ENCODE assay signal across 17 cellular contexts in the genomic region with DNA sequence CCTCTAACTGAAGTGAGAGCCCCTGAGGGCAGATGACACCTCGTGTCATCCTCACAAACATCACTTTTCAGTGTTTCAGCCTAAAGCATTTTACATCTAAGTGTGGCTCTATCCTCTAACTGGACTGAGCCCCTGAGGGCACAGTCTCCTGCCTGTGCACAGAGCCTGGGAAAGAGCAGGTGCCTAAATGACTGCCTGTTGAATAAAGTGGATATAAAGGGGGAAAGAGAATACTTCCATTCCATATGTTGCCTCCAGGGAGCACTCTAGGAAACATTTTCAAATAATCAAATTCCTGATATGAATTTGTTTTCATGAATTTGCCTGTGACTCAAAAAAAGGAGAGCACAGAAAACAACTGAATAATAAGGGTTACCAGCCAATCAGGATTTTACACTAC. TPM values are rescaled to one million over a fixed set of nuclear protein-coding genes. Genes with fewer than 3 reads are reported as not detected.
DNase-seq lines count a peak whose midpoint lies in the region; ATAC-seq and TF ChIP-seq lines count a peak whose summit lies in the region.
"Had no signal": no experiment of that assay in that cellular context is flagged by ENCODE, and none has a peak within 500 bp of the region (broad histone marks: within the 10 kb centered on the region; RNA-seq: fewer than 3 reads in every experiment).

No MANE protein-coding gene starts in this region.

- H3K9ac ChIP-seq in HCT116 (ENCODE audit: low read length): no peak overlapping the region

- no peaks in the 10 kb centered on the region for H4K20me1 ChIP-seq in HCT116 (ENCODE audit: insufficient read depth)

- no peaks in the 10 kb centered on the region for H3K9me2 ChIP-seq in HCT116 (ENCODE audit: insufficient read depth)

- H3K79me2 ChIP-seq in HCT116 (ENCODE audit: insufficient read depth, low read length): no peaks in the 10 kb centered on the region

- RAD21 ChIA-PET in HCT116 (lab: Charles Lee; ENCODE audit: low non-redundant PET in 1 of 2, low total read pairs in 2 of 2, uncharacterized antibody in 2 of 2, unreplicated experiment in 2 of 2): no interaction called here

- H3K27me3 ChIP-seq in HCT116 (ENCODE audit: insufficient read depth, low read length) (no peaks in the 10 kb centered on the region), RWPE2 (ENCODE audit: insufficient read depth, poor library complexity, severe bottlenecking) (no peaks in the 10 kb centered on the region)

- H2AFZ ChIP-seq in HCT116 (ENCODE audit: low read depth, low read length, poor library complexity, severe bottlenecking): no peak overlapping the region

- BruUV-seq in HCT116 (replicated peaks; lab: Mats Ljungman, UMichigan): no TSS peak

- H3K4me3 ChIP-seq in HCT116 (replicated peaks in 1 of 2; ENCODE audit: low read depth in 1 of 2, low read length in 2 of 2) (no peak overlapping the region), RWPE2 (ENCODE audit: severe bottlenecking) (no peak overlapping the region)

- peak; percentile 3 for DNase-seq in NCI-H345 (lab: John Stamatoyannopoulos, UW)
- DNase-seq in NCI-H345 treated with DMSO at 0.1 percent for 48 hours (lab: John Stamatoyannopoulos, UW; ENCODE audit: unreplicated experiment): no peak
- DNase-seq in HCT116 (ENCODE audit: low read depth, low spot score): no peak
- DNase-seq in RWPE2 (ENCODE audit: low spot score): no peak
- DNase-seq in kidney tubule cell (ENCODE audit: low spot score): peak; percentile 8
- DNase-seq in cortex of kidney (lab: John Stamatoyannopoulos, UW): no peak
- DNase-seq in activated T-cell treated with anti-CD3 and anti-CD28 coated beads, Interleukin-2, amount 50 U/mL, for 48 hours: no peak
- DNase-seq: activated CD4-positive, alpha-beta memory T cell treated with anti-CD3 and anti-CD28 coated beads for 36 hours; activated effector memory CD4-positive, alpha-beta T cell treated with Interleukin-2 at 50 U/mL for 16 hours; aorta; NCI-H446 treated with DMSO at 0.1 percent for 48 hours; Right ventricle myocardium superior; stimulated activated CD4-positive, alpha-beta T cell treated with anti-CD3 and anti-CD28 coated beads, Interleukin-15, amount 100 ng/mL, for 24 hours; T1000 had no signal

- TF ChIP-seq CTCF in HCT116 (IDR thresholded peaks at IDR 0.05 in 2 of 3, conservative IDR thresholded peaks at IDR 0.05 in 1 of 3; ENCODE audit: borderline replicate concordance in 1 of 3, insufficient read depth in 1 of 3, low read depth in 2 of 3, low read length in 2 of 3): peak in 2 of 3 experiments; percentile 24 to 29; a peak in 2 of 6 replicates
- peak; percentile 7 for TF ChIP-seq CTCF in RWPE2 (IDR thresholded peaks at IDR 0.05; ENCODE audit: poor library complexity, severe bottlenecking)

- no peaks in the 10 kb centered on the region for H3K4me1 ChIP-seq in HCT116 (ENCODE audit: control insufficient read depth in 1 of 2, insufficient read depth in 2 of 2, low read length in 2 of 2)
- no peaks in the 10 kb centered on the region for H3K4me1 ChIP-seq in RWPE2 (ENCODE audit: insufficient read depth, poor library complexity, severe bottlenecking)

- ATAC-seq in HCT116 (peak; percentile 79), RWPE2 (ENCODE audit: low read depth) (no peak), GM19023 (IDR thresholded peaks at IDR 0.05; ENCODE audit: unreplicated experiment) (no peak)
- ATAC-seq: esophagus mucosa had no signal

- no peak for TF ChIP-seq POLR2A in HCT116 (IDR thresholded peaks at IDR 0.05; ENCODE audit: borderline replicate concordance, extremely low read depth, insufficient read depth, insufficient read length)

- POLR2A ChIA-PET in HCT116 (lab: Charles Lee): no interaction called here

- no peak for TF ChIP-seq RAD21 in HCT116 (IDR thresholded peaks at IDR 0.05; ENCODE audit: low read depth)

- no peak overlapping the region for H3K4me2 ChIP-seq in HCT116 (ENCODE audit: low read length)

- no peak overlapping the region for H3K27ac ChIP-seq in HCT116 (ENCODE audit: low read depth, low read length)
- H3K27ac ChIP-seq in RWPE2 (ENCODE audit: poor library complexity, severe bottlenecking): no peak overlapping the region

- intact Hi-C loops in HCT116 (cut with micrococcal nuclease): loop anchor here (2.0 kb wide), 1 partner anchor 101 kb away; no protein-coding TSS in a partner anchor

- CTCF ChIA-PET in HCT116 (lab: Charles Lee): no interaction called here

- H3K36me3 ChIP-seq in HCT116 (ENCODE audit: control insufficient read depth in 1 of 2, insufficient read depth in 2 of 2, low read length in 2 of 2): no peaks in the 10 kb centered on the region
- H3K36me3 ChIP-seq in RWPE2 (ENCODE audit: low read depth): no peaks in the 10 kb centered on the region

- no peaks in the 10 kb centered on the region for H3K9me3 ChIP-seq in HCT116 (ENCODE audit: control insufficient read depth in 1 of 2, insufficient read depth in 1 of 2, low read depth in 1 of 2, low read length in 2 of 2)
- H3K9me3 ChIP-seq in RWPE2 (ENCODE audit: severe bottlenecking): no peaks in the 10 kb centered on the region

TF ChIP-seq in HCT116, 20 proteins besides CTCF, POLR2A, EP300 and RAD21:
- TF ChIP-seq TCF7L2 (IDR thresholded peaks at IDR 0.05; ENCODE audit: borderline replicate concordance, extremely low read depth, insufficient read depth, insufficient read length) (no peak), EZH2phosphoT487 (IDR thresholded peaks at IDR 0.05; ENCODE audit: borderline replicate concordance) (no peak), EZH2 (IDR thresholded peaks at IDR 0.05) (no peak), ZBTB33 (IDR thresholded peaks at IDR 0.05; ENCODE audit: extremely low read depth, insufficient replicate concordance, low read length) (no peak), CBX3 (IDR thresholded peaks at IDR 0.05; ENCODE audit: low read depth) (no peak), ZFX (IDR thresholded peaks at IDR 0.05) (no peak), SP1 (IDR thresholded peaks at IDR 0.05; ENCODE audit: low read depth) (no peak), YY1 (IDR thresholded peaks at IDR 0.05; ENCODE audit: extremely low read depth, insufficient replicate concordance, low read depth, low read length) (no peak), ZNF274 (IDR thresholded peaks at IDR 0.05; ENCODE audit: low read depth, low read length) (no peak), SIN3A (IDR thresholded peaks at IDR 0.05; ENCODE audit: low read depth) (no peak)
- TF ChIP-seq, protein P1, sequence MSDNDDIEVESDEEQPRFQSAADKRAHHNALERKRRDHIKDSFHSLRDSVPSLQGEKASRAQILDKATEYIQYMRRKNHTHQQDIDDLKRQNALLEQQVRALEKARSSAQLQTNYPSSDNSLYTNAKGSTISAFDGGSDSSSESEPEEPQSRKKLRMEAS (IDR thresholded peaks at IDR 0.05): no peak

RNA-seq across cellular contexts. Expression of gene CNMD, which starts 32.2 kb away (rescaled TPM):
- not detected for total RNA-seq in HCT116 (2021; ENCODE audit: unreplicated experiment)
- not detected in 2 replicates for polyA plus RNA-seq in HCT116 (2012)
- total RNA-seq: activated CD4-positive, alpha-beta memory T cell treated with anti-CD3 and anti-CD28 coated beads for 36 hours; aorta; esophagus mucosa; posterior vena cava; Right ventricle myocardium superior had no signal
- polyA plus RNA-seq: aorta had no signal

RNA-seq across cellular contexts. Expression of gene SUGT1, which starts 54.7 kb away (rescaled TPM):
- total RNA-seq in HCT116 (2021; ENCODE audit: unreplicated experiment): 75.6 TPM
- 31.8 and 41.0 TPM in 2 replicates for polyA plus RNA-seq in HCT116 (2012)

Comparison
In these comparisons a context has a peak if more than half of its experiments do, and no peak if none do; other contexts are left out.
1. DNase-seq: peak in NCI-H345 (single experiment) and kidney tubule cell (single experiment); none in NCI-H345 treated with DMSO at 0.1 percent for 48 hours (single experiment), HCT116 (single experiment), RWPE2 (single experiment), cortex of kidney (single experiment) and activated T-cell treated with anti-CD3 and anti-CD28 coated beads, Interleukin-2, amount 50 U/mL, for 48 hours (0 of 2).